1 cellular context compared by ENCODE assay signal in the genomic region with DNA sequence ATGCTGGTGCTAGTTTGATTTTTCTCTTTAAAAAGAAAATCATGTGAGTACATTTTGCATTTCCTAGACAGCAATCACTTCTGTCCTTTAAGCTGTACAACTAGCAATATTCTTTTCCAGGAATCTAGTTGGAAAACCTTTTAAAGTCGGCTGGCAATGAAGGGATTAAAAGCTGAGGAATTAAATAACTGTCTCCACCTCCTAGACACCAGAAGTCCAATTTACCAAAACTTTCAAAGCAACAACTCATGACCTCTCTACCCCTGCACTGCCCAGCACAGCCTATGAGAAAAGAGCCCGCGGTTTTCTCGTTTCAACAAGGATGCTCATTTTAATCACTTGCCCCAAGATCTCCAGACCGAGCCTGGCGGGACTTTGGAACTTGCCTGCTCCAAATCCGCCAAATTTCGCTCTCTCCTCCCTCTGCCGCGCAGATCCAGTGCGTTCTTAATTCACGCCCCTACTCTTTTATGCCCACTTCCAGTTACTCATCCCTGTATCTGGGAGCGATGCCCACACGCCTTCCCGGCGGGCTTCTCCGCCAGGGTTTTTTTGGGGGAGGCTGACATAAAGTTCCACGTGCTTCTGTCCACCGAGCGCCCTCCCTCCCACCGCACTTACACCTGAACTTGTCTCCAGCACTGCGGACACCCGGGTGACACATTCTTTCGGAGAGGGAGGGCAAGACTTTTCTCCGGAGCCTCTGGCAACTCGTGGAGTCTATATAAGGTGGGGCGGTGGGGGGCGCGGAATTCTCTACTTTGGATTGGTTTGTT.
TF ChIP-seq lines count a peak whose summit lies in the region.

No MANE protein-coding gene starts in this region.

TF ChIP-seq in GM23338, 12 proteins besides CTCF, POLR2A, EP300 and RAD21 (continued from another document):
- TF ChIP-seq, protein P1, sequence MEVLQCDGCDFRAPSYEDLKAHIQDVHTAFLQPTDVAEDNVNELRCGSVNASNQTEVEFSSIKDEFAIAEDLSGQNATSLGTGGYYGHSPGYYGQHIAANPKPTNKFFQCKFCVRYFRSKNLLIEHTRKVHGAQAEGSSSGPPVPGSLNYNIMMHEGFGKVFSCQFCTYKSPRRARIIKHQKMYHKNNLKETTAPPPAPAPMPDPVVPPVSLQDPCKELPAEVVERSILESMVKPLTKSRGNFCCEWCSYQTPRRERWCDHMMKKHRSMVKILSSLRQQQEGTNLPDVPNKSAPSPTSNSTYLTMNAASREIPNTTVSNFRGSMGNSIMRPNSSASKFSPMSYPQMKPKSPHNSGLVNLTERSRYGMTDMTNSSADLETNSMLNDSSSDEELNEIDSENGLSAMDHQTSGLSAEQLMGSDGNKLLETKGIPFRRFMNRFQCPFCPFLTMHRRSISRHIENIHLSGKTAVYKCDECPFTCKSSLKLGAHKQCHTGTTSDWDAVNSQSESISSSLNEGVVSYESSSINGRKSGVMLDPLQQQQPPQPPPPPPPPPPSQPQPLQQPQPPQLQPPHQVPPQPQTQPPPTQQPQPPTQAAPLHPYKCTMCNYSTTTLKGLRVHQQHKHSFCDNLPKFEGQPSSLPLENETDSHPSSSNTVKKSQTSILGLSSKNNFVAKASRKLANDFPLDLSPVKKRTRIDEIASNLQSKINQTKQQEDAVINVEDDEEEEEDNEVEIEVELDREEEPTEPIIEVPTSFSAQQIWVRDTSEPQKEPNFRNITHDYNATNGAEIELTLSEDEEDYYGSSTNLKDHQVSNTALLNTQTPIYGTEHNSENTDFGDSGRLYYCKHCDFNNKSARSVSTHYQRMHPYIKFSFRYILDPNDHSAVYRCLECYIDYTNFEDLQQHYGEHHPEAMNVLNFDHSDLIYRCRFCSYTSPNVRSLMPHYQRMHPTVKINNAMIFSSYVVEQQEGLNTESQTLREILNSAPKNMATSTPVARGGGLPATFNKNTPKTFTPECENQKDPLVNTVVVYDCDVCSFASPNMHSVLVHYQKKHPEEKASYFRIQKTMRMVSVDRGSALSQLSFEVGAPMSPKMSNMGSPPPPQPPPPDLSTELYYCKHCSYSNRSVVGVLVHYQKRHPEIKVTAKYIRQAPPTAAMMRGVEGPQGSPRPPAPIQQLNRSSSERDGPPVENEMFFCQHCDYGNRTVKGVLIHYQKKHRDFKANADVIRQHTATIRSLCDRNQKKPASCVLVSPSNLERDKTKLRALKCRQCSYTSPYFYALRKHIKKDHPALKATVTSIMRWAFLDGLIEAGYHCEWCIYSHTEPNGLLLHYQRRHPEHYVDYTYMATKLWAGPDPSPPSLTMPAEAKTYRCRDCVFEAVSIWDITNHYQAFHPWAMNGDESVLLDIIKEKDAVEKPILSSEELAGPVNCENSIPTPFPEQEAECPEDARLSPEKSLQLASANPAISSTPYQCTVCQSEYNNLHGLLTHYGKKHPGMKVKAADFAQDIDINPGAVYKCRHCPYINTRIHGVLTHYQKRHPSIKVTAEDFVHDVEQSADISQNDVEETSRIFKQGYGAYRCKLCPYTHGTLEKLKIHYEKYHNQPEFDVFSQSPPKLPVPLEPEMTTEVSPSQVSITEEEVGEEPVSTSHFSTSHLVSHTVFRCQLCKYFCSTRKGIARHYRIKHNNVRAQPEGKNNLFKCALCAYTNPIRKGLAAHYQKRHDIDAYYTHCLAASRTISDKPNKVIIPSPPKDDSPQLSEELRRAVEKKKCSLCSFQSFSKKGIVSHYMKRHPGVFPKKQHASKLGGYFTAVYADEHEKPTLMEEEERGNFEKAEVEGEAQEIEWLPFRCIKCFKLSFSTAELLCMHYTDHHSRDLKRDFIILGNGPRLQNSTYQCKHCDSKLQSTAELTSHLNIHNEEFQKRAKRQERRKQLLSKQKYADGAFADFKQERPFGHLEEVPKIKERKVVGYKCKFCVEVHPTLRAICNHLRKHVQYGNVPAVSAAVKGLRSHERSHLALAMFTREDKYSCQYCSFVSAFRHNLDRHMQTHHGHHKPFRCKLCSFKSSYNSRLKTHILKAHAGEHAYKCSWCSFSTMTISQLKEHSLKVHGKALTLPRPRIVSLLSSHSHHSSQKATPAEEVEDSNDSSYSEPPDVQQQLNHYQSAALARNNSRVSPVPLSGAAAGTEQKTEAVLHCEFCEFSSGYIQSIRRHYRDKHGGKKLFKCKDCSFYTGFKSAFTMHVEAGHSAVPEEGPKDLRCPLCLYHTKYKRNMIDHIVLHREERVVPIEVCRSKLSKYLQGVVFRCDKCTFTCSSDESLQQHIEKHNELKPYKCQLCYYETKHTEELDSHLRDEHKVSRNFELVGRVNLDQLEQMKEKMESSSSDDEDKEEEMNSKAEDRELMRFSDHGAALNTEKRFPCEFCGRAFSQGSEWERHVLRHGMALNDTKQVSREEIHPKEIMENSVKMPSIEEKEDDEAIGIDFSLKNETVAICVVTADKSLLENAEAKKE (CRISPR knock-in tag; IDR thresholded peaks at IDR 0.05): no peak
- TF ChIP-seq NANOG (IDR thresholded peaks at IDR 0.05; ENCODE audit: borderline replicate concordance) (no peak), CREB1 (CRISPR knock-in tag; IDR thresholded peaks at IDR 0.05; ENCODE audit: low read depth) (no peak), ZNF331 (CRISPR knock-in tag; IDR thresholded peaks at IDR 0.05; ENCODE audit: low read depth) (no peak)
